Comparison of ENCODE assay signal across 16 cellular contexts in the genomic region with DNA sequence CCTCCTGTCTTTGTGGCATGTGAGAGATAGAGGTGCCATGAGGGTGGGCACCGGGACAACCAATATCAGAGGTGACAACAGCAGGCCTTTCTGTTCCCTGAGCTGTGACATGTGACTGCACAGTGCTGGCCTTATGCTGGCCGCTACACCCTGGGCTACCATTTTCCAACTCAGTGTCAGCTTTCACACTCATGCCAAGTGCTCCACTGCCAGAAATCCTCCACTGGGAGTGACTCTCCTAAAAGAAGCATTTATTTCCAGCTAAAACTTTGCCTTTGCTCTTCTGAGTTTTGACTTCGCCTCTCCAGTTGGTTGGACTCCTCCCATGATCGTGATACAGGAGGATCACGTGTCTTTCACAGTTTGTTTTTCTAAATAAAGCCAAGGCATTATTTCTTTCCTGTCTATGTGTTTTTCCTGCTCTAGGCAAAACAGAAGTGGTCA. TPM values are rescaled to one million over a fixed set of nuclear protein-coding genes. Genes with fewer than 3 reads are reported as not detected.
A peak's percentile ranks its signal among the peaks of the same experiment; 100 is the strongest.
DNase-seq lines count a peak whose midpoint lies in the region; ATAC-seq, FAIRE-seq and TF ChIP-seq lines count a peak whose summit lies in the region.
"Had no signal": no experiment of that assay in that cellular context is flagged by ENCODE, and none has a peak within 500 bp of the region (broad histone marks: within the 10 kb centered on the region; RNA-seq: fewer than 3 reads in every experiment).

No MANE protein-coding gene starts in this region.

- 30 to 35% methylated on average over 5 of the region's 5 CpGs for WGBS in heart right ventricle, 2 donors
- 32 to 34% methylated on average over 5 of the region's 5 CpGs for WGBS in pancreas, 2 donors
- WGBS in aorta, 2 donors, result 17 to 23% methylated on average over 5 of the region's 5 CpGs

- ATAC-seq in heart right ventricle (peak; percentile 81 to 94 (median 86)), pancreas (peak; percentile 39 to 59 (median 44)), aorta (ENCODE audit: low FRiP score) (peak; percentile 81), GM18520 (IDR thresholded peaks at IDR 0.05; ENCODE audit: unreplicated experiment) (no peak)
- ATAC-seq: activated CD4-positive, CD25-positive, alpha-beta regulatory T cell treated with anti-CD3 and anti-CD28 coated beads, Interleukin-2, amount 50 U/mL, for 24 hours; naive thymus-derived CD4-positive, alpha-beta T cell; T-helper 17 cell had no signal

- DNase-seq in caudate nucleus (lab: John Stamatoyannopoulos, UW) (peak in 1 of 61 donors; percentile 3), heart right ventricle (peak; percentile 37 to 60), pancreas (peak in 4 of 6 donors; percentile 46 to 55 (median 51)), aorta (peak in 1 of 2 donors; percentile 69), SKM-1 treated with dmso at 0.1 percent for 144 hours (lab: John Stamatoyannopoulos, UW; ENCODE audit: unreplicated experiment) (no peak), NOMO-1 treated with DMSO at 0.1 percent for 48 hours (lab: John Stamatoyannopoulos, UW; ENCODE audit: unreplicated experiment) (no peak)
- DNase-seq: activated naive CD4-positive, alpha-beta T cell treated with anti-CD3 and anti-CD28 coated beads, Interleukin-2, amount 50 U/mL, for 16 hours; DMS79; hippocampal formation; naive thymus-derived CD4-positive, alpha-beta T cell; NCI-H2029; T-helper 17 cell had no signal

- FAIRE-seq in pancreas (lab: Jason Lieb, UNC), result no peak
- FAIRE-seq: HTR-8/SVneo had no signal

- H3K36me3 ChIP-seq in heart right ventricle, result no peaks in the 10 kb centered on the region
- H3K36me3 ChIP-seq in pancreas, result no peaks in the 10 kb centered on the region
- H3K36me3 ChIP-seq in aorta (ENCODE audit: control insufficient read depth in 1 of 2, insufficient read depth in 2 of 2, low read length in 1 of 2), result no peaks in the 10 kb centered on the region

- H3K27ac ChIP-seq in caudate nucleus (ENCODE audit: low read depth, low read length) (peak overlapping the region; percentile 52), heart right ventricle (peak overlapping the region in 6 of 10 donors; percentile 17 to 70 (median 40)), pancreas (peak overlapping the region; percentile 50 to 78 (median 71)), aorta (ENCODE audit: low read depth in 1 of 2, low read length in 2 of 2) (peak overlapping the region in 1 of 2 donors; percentile 26)

- H3K4me1 ChIP-seq in heart right ventricle, result peaks cover 7 to 51% (median 28%) of the 10 kb centered on the region in 9 donors
- H3K4me1 ChIP-seq in pancreas, result peaks cover 32 to 54% (median 53%) of the 10 kb centered on the region in 3 donors
- H3K4me1 ChIP-seq in aorta (ENCODE audit: control insufficient read depth in 1 of 2, insufficient read depth in 2 of 2, low read length in 2 of 2), result no peaks in the 10 kb centered on the region

- no peaks in the 10 kb centered on the region for H3K27me3 ChIP-seq in heart right ventricle
- H3K27me3 ChIP-seq in pancreas, result no peaks in the 10 kb centered on the region
- no peaks in the 10 kb centered on the region for H3K27me3 ChIP-seq in aorta (ENCODE audit: control insufficient read depth in 1 of 2, insufficient read depth in 2 of 2, low read length in 1 of 2)

- TF ChIP-seq CTCF in heart right ventricle (IDR thresholded peaks at IDR 0.05), result no peak
- no peak for TF ChIP-seq CTCF in pancreas (IDR thresholded peaks at IDR 0.05)

- intact Hi-C loops in heart right ventricle (cut with DNase I) (no loop called here), pancreas (cut with DNase I) (no loop called here), aorta (cut with DNase I) (no loop called here)

- no peak overlapping the region for H3K4me3 ChIP-seq in heart right ventricle
- H3K4me3 ChIP-seq in pancreas, result no peak overlapping the region
- H3K4me3 ChIP-seq in aorta (ENCODE audit: low read length in 2 of 2), result no peak overlapping the region

- H3K9me3 ChIP-seq in heart right ventricle (no peaks in the 10 kb centered on the region), pancreas (no peaks in the 10 kb centered on the region), aorta (ENCODE audit: control insufficient read depth, low read length) (no peaks in the 10 kb centered on the region)

RNA-seq across cellular contexts. Expression of gene CA12, which starts 31.4 kb away (rescaled TPM):
- total RNA-seq in heart right ventricle, result 1 to 10 TPM in 1 of 10 donors, under 1 TPM in 8, not detected in 1; 0.11 to 1.3 (median 0.15) TPM
- polyA plus RNA-seq in heart right ventricle, result under 1 TPM; 0.07 to 0.67 TPM
- total RNA-seq in pancreas, result 10 to 100 TPM; 10.2 to 49.6 (median 28.6) TPM
- polyA plus RNA-seq in pancreas, result 10 to 100 TPM in 1 of 2 donors, 1 to 10 TPM in 1; 7.5 to 21.0 TPM
- 10 to 100 TPM; 11.0 to 29.7 TPM for total RNA-seq in aorta
- 1 to 10 TPM; 2.7 to 4.5 TPM for polyA plus RNA-seq in aorta
- total RNA-seq: T-helper 17 cell had no signal
- polyA plus RNA-seq: CD14-positive monocyte; naive thymus-derived CD4-positive, alpha-beta T cell had no signal

Comparison
In these comparisons a context has a peak if more than half of its experiments do, and no peak if none do; other contexts are left out.
1. DNase-seq: peak in heart right ventricle (2 of 2) and pancreas (4 of 6); none in SKM-1 treated with dmso at 0.1 percent for 144 hours (single experiment) and NOMO-1 treated with DMSO at 0.1 percent for 48 hours (single experiment).
2. RNA of gene CA12, which starts 31.4 kb away (total RNA-seq): 10.2 to 49.6 TPM in pancreas and 11.0 to 29.7 TPM in aorta; 0.11 to 1.3 TPM in heart right ventricle; every median in the first group is over 4 times any median in the second.